ENCODE assay signal across 11 cellular contexts in genomic region chr2:138708682-138709241, GRCh38.
DNase-seq lines count a peak whose midpoint lies in the region; ATAC-seq and TF ChIP-seq lines count a peak whose summit lies in the region.
"Had no signal": no experiment of that assay in that cellular context is flagged by ENCODE, and none has a peak within 500 bp of the region (broad histone marks: within the 10 kb centered on the region; RNA-seq: fewer than 3 reads in every experiment).

No MANE protein-coding gene starts in this region.

- WGBS in psoas muscle, 3 donors = 16 to 43% (median 17%) methylated on average over 5 of the region's 5 CpGs
- no CpG with 5 or more reads among the region's 5 CpGs for WGBS in neuronal stem cell (ENCODE audit: extremely low coverage in 2 of 2, insufficient read length in 2 of 2, insufficient replicate concordance in 1 of 2), 2 donors
- WGBS in esophagus squamous epithelium, 2 donors = 9 to 28% methylated on average over 2 to 5 of the region's 5 CpGs

- H3K14ac ChIP-seq in neuronal stem cell (ENCODE audit: low read length) = no peak overlapping the region

- peak; percentile 45 for DNase-seq in H4 (ENCODE audit: low spot score)
- DNase-seq in NCI-H774 (lab: John Stamatoyannopoulos, UW) = peak; percentile 24
- DNase-seq in foreskin melanocyte = peak; percentile 61
- no peak for DNase-seq in psoas muscle
- no peak for DNase-seq in osteocyte (ENCODE audit: extremely low spot score, unreplicated experiment)
- DNase-seq in neuronal stem cell (ENCODE audit: low spot score) = no peak
- no peak for DNase-seq in stimulated activated CD4-positive, alpha-beta T cell treated with anti-CD3 and anti-CD28 coated beads, Interleukin-12 subunit alpha, Interleukin-12 subunit beta, amount 100 ng/mL, for 4 hours
- DNase-seq in esophagus squamous epithelium (lab: John Stamatoyannopoulos, UW) = no peak
- DNase-seq: effector memory CD8-positive, alpha-beta T cell; NCI-H226 had no signal

- H3K4me3 ChIP-seq in psoas muscle = peak overlapping the region; percentile 6
- H3K4me3 ChIP-seq in neuronal stem cell (ENCODE audit: low read length in 2 of 2) = no peak overlapping the region
- no peak overlapping the region for H3K4me3 ChIP-seq in esophagus squamous epithelium

- H3K36me3 Mint-ChIP-seq in osteocyte (ENCODE audit: unreplicated experiment) = no peaks in the 10 kb centered on the region

- TF ChIP-seq POLR2A in esophagus squamous epithelium (IDR thresholded peaks at IDR 0.05) = no peak

- no peaks in the 10 kb centered on the region for H3K9me3 Mint-ChIP-seq in osteocyte (ENCODE audit: unreplicated experiment)

- TF ChIP-seq CTCF in psoas muscle (IDR thresholded peaks at IDR 0.05) (no peak), osteocyte (IDR thresholded peaks at IDR 0.05) (no peak), esophagus squamous epithelium (IDR thresholded peaks at IDR 0.05) (no peak)

- no peak overlapping the region for H2BK5ac ChIP-seq in neuronal stem cell (ENCODE audit: low read length)

- H2BK15ac ChIP-seq in neuronal stem cell (ENCODE audit: low read length) = no peak overlapping the region

- H2BK120ac ChIP-seq in neuronal stem cell (ENCODE audit: low read depth, low read length) = no peak overlapping the region

- H3K23ac ChIP-seq in neuronal stem cell (ENCODE audit: low read depth, low read length, poor library complexity) = no peak overlapping the region

- H2BK12ac ChIP-seq in neuronal stem cell (ENCODE audit: low read length) = no peak overlapping the region

- no peaks in the 10 kb centered on the region for H3K27me3 Mint-ChIP-seq in osteocyte (ENCODE audit: unreplicated experiment)

- no peaks in the 10 kb centered on the region for H3K27me3 ChIP-seq in psoas muscle (ENCODE audit: insufficient read depth in 3 of 3, low read length in 2 of 3)
- H3K27me3 ChIP-seq in neuronal stem cell (ENCODE audit: control insufficient read depth in 3 of 3, insufficient read depth in 3 of 3, low read depth in 1 of 3, low read length in 3 of 3) = no peaks in the 10 kb centered on the region
- H3K27me3 ChIP-seq in esophagus squamous epithelium = no peaks in the 10 kb centered on the region
- H3K27me3 ChIP-seq: neutrophil had no signal

- no peak overlapping the region for H3K18ac ChIP-seq in neuronal stem cell (ENCODE audit: low read length)

- H3K36me3 ChIP-seq in psoas muscle (ENCODE audit: insufficient read depth in 1 of 2, low read depth in 1 of 2) = no peaks in the 10 kb centered on the region
- H3K36me3 ChIP-seq in neuronal stem cell (replicated peaks in 1 of 2; ENCODE audit: control insufficient read depth in 2 of 2, insufficient read depth in 2 of 2, low read length in 2 of 2) = no peaks in the 10 kb centered on the region
- no peaks in the 10 kb centered on the region for H3K36me3 ChIP-seq in esophagus squamous epithelium
- H3K36me3 ChIP-seq: neutrophil had no signal

- H3K27ac Mint-ChIP-seq in osteocyte (ENCODE audit: unreplicated experiment) = no peak overlapping the region
- H3K27ac Mint-ChIP-seq: effector memory CD8-positive, alpha-beta T cell had no signal

- H3K4me1 ChIP-seq in psoas muscle = peaks cover 18% of the 10 kb centered on the region
- peaks cover 0 to 5% of the 10 kb centered on the region in 2 donors for H3K4me1 ChIP-seq in neuronal stem cell (ENCODE audit: control insufficient read depth in 2 of 2, insufficient read depth in 1 of 2, low read depth in 1 of 2, low read length in 2 of 2)
- H3K4me1 ChIP-seq in esophagus squamous epithelium = peaks cover 0 to 3% (median 0%) of the 10 kb centered on the region in 3 donors

- H4K91ac ChIP-seq in neuronal stem cell (ENCODE audit: low read depth, low read length, poor library complexity) = no peak overlapping the region

- H3K9ac ChIP-seq in neuronal stem cell (ENCODE audit: low read depth, low read length, poor library complexity) = no peak overlapping the region

- intact Hi-C loops in psoas muscle (cut with DNase I) (no loop called here), esophagus squamous epithelium (cut with DNase I) (no loop called here)

- no peak overlapping the region for H3K4me3 Mint-ChIP-seq in osteocyte (ENCODE audit: unreplicated experiment)
- H3K4me3 Mint-ChIP-seq: effector memory CD8-positive, alpha-beta T cell had no signal

- no peak overlapping the region for H2AFZ ChIP-seq in neuronal stem cell (ENCODE audit: low read length)

- ATAC-seq in psoas muscle = peak in 1 of 4 donors; percentile 64
- ATAC-seq: effector memory CD8-positive, alpha-beta T cell had no signal

- H3K27ac ChIP-seq in psoas muscle (no peak overlapping the region), neuronal stem cell (replicated peaks; ENCODE audit: low read length) (no peak overlapping the region), esophagus squamous epithelium (no peak overlapping the region)
- H3K27ac ChIP-seq: neutrophil had no signal

- H3K4ac ChIP-seq in neuronal stem cell (ENCODE audit: low read length) = no peak overlapping the region

- H3K4me2 ChIP-seq in neuronal stem cell (ENCODE audit: insufficient read depth, low read length, poor library complexity, severe bottlenecking) = no peak overlapping the region

- H3K79me1 ChIP-seq in neuronal stem cell (ENCODE audit: low read depth, low read length) = no peaks in the 10 kb centered on the region

- H4K8ac ChIP-seq in neuronal stem cell (ENCODE audit: low read depth, low read length) = no peak overlapping the region

- peaks cover 4% of the 10 kb centered on the region for H3K4me1 Mint-ChIP-seq in osteocyte (ENCODE audit: unreplicated experiment)

- H3K9me3 ChIP-seq in psoas muscle = no peaks in the 10 kb centered on the region
- no peaks in the 10 kb centered on the region for H3K9me3 ChIP-seq in neuronal stem cell (replicated peaks in 1 of 2; ENCODE audit: control insufficient read depth in 2 of 2, insufficient read depth in 1 of 2, low read depth in 1 of 2, low read length in 2 of 2)
- H3K9me3 ChIP-seq in esophagus squamous epithelium = no peaks in the 10 kb centered on the region
- H3K9me3 ChIP-seq: neutrophil had no signal

- H2AK5ac ChIP-seq in neuronal stem cell (ENCODE audit: low read depth, low read length) = no peak overlapping the region

Comparison
In these comparisons a context has a peak if more than half of its experiments do, and no peak if none do; other contexts are left out.
1. DNase-seq: peak in H4 (single experiment), NCI-H774 (single experiment) and foreskin melanocyte (single experiment); none in psoas muscle (0 of 2), osteocyte (single experiment), neuronal stem cell (single experiment), stimulated activated CD4-positive, alpha-beta T cell treated with anti-CD3 and anti-CD28 coated beads, Interleukin-12 subunit alpha, Interleukin-12 subunit beta, amount 100 ng/mL, for 4 hours (single experiment) and esophagus squamous epithelium (single experiment).